In genomic region chr10:123309740-123310139, GRCh38 we compare ENCODE assay signal across 17 cellular contexts.
DNase-seq lines count a peak whose midpoint lies in the region; ATAC-seq and TF ChIP-seq lines count a peak whose summit lies in the region.
"Had no signal": no experiment of that assay in that cellular context is flagged by ENCODE, and none has a peak within 500 bp of the region (broad histone marks: within the 10 kb centered on the region; RNA-seq: fewer than 3 reads in every experiment).

No MANE protein-coding gene starts in this region.

- H2AFZ ChIP-seq in PC-3 (ENCODE audit: low read length) (0 out of 2 replicates have a peak overlapping the region, but pooled peaks have one; percentile 60), osteoblast (ENCODE audit: low read length) (peak overlapping the region; percentile 60)

- H3F3A ChIP-seq in PC-3 (ENCODE audit: low read length, unreplicated experiment) = no peaks in the 10 kb centered on the region

- ATAC-seq in PC-3 = peak; percentile 78
- ATAC-seq: left ventricle myocardium superior; stimulated activated naive CD8-positive, alpha-beta T cell treated with anti-CD3 and anti-CD28 coated beads, Interleukin-15, Interleukin-2, amounts not matched to agents 100 U/mL and 50 U/mL, for 24 hours had no signal

- peak; percentile 81 for DNase-seq in CD1c-positive myeloid dendritic cell (ENCODE audit: extremely low spot score)
- peak; percentile 74 for DNase-seq in PC-3
- DNase-seq in epithelial cell of esophagus (ENCODE audit: low read depth) = peak; percentile 21
- DNase-seq in osteoblast (ENCODE audit: insufficient read length, low spot score, missing footprints) = no peak
- DNase-seq in NCI-H2081 (lab: John Stamatoyannopoulos, UW) = no peak
- DNase-seq in EL = no peak
- no peak for DNase-seq in HT-29 (ENCODE audit: low spot score)
- no peak for DNase-seq in NCI-H2171 treated with DMSO at 0.1 percent for 48 hours (lab: John Stamatoyannopoulos, UW)
- DNase-seq: ACHN; activated CD4-positive, alpha-beta T cell treated with anti-CD3 and anti-CD28 coated beads, Interleukin-2, amount 50 U/mL, for 1 hour; KG1; left ventricle myocardium superior; naive B cell; NCI-H446 treated with DMSO at 0.1 percent for 48 hours; stimulated activated CD4-positive, alpha-beta T cell treated with anti-CD3 and anti-CD28 coated beads, Interleukin-12 subunit alpha, Interleukin-12 subunit beta, amount 100 ng/mL, for 4 hours; stimulated activated naive CD8-positive, alpha-beta T cell treated with anti-CD3 and anti-CD28 coated beads, Interleukin-15, Interleukin-2, amounts not matched to agents 100 U/mL and 50 U/mL, for 24 hours had no signal

- H4K20me1 ChIP-seq in PC-3 (ENCODE audit: low read length) (no peaks in the 10 kb centered on the region), osteoblast (ENCODE audit: insufficient read depth, low read length) (no peaks in the 10 kb centered on the region)

- intact Hi-C loops in PC-3 (cut with micrococcal nuclease) = no loop called here

- H3K9me3 ChIP-seq in PC-3 (ENCODE audit: low read length) (no peaks in the 10 kb centered on the region), osteoblast (ENCODE audit: low read depth, low read length) (no peaks in the 10 kb centered on the region)

- CTCF ChIA-PET in PC-3 (lab: Charles Lee) = no interaction called here

- no peaks in the 10 kb centered on the region for H3K9me2 ChIP-seq in PC-3 (replicated peaks; ENCODE audit: low read length)

- no peaks in the 10 kb centered on the region for H3K36me3 ChIP-seq in PC-3 (ENCODE audit: low read depth, low read length)
- no peaks in the 10 kb centered on the region for H3K36me3 ChIP-seq in osteoblast (ENCODE audit: insufficient read depth, low read length)

- peaks cover 18% of the 10 kb centered on the region for H3K4me1 ChIP-seq in PC-3 (ENCODE audit: insufficient read depth, low read length)
- H3K4me1 ChIP-seq in osteoblast (ENCODE audit: insufficient read depth, low read length) = peaks cover 16% of the 10 kb centered on the region

- H3K4me2 ChIP-seq in PC-3 (ENCODE audit: low read length) = peak overlapping the region; percentile 45
- peak overlapping the region; percentile 29 for H3K4me2 ChIP-seq in osteoblast (ENCODE audit: insufficient read depth, low read length)

- BruUV-seq in PC-3 (replicated peaks; lab: Mats Ljungman, UMichigan) = no TSS peak

- H3K27me3 ChIP-seq in PC-3 (ENCODE audit: low read length) = no peaks in the 10 kb centered on the region
- H3K27me3 ChIP-seq in osteoblast (ENCODE audit: insufficient read depth, low read length) = no peaks in the 10 kb centered on the region

- TF ChIP-seq CTCF in PC-3 (conservative IDR thresholded peaks at IDR 0.05; ENCODE audit: low read depth, low read length) (no peak), epithelial cell of esophagus (IDR thresholded peaks at IDR 0.05; ENCODE audit: insufficient read depth, low read depth, low read length, missing control alignments) (no peak), osteoblast (IDR thresholded peaks at IDR 0.05; ENCODE audit: extremely low read depth, low read depth, low read length) (no peak)

- no peak overlapping the region for H3K9ac ChIP-seq in PC-3 (ENCODE audit: low read length)

- no peaks in the 10 kb centered on the region for H3K79me2 ChIP-seq in PC-3 (ENCODE audit: low read length)
- H3K79me2 ChIP-seq in osteoblast (ENCODE audit: insufficient read depth, low read length) = no peaks in the 10 kb centered on the region

- H3K27ac ChIP-seq in PC-3 (ENCODE audit: low read length) = peak overlapping the region; percentile 49
- H3K27ac ChIP-seq in osteoblast (ENCODE audit: low read depth, low read length) = peak overlapping the region; percentile 56
- H3K27ac ChIP-seq: HL-60 had no signal

- POLR2A ChIA-PET in PC-3 (lab: Charles Lee; ENCODE audit: unreplicated experiment) = no interaction called here

- H3K4me3 ChIP-seq in PC-3 (ENCODE audit: low read length) = no peak overlapping the region
- no peak overlapping the region for H3K4me3 ChIP-seq in epithelial cell of esophagus (ENCODE audit: low read length)
- peak overlapping the region; percentile 11 for H3K4me3 ChIP-seq in osteoblast (ENCODE audit: insufficient read depth, low read length)

Comparison
In these comparisons a context has a peak if more than half of its experiments do, and no peak if none do; other contexts are left out.
1. DNase-seq: peak in CD1c-positive myeloid dendritic cell (single experiment), PC-3 (single experiment) and epithelial cell of esophagus (single experiment); none in osteoblast (single experiment), NCI-H2081 (0 of 2), EL (single experiment), HT-29 (single experiment) and NCI-H2171 treated with DMSO at 0.1 percent for 48 hours (single experiment).